21 cellular contexts compared by ENCODE assay signal in the genomic region with DNA sequence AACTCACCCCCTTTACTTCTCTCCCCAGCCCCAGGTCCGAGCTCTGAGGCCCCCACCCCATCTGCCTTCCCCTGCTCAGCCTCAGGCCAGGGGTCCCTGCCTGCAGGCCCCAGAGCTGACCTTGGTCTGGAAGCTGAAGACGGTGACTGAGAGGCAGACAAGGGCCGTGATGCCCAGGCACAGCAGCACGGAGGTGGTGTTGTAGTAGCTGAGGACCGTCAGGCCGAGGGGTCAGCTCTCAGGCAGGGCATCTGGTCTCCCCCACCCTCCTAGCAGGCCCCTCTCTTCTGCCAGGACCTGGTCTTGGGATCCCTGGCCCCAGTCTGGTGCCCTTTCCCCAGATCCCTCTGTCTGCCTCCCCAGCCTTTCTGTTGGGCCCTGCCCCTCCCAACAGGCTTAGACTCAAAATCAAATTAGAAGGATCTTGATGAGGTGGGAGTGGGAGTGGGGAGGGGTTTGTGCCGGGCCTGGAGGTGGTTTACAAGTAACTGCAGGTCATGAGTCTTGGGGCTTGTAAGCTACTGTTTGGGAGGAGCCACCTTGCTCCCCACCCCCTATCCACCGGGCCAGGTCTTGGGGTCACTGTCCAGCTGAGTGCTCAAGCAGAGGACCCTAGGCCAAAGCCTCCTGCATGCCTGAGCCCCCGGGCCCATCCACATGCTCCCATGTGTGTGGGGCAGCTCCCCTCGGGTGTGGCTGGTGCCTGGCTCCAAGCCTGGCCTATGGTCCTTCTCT. TPM values are rescaled to one million over a fixed set of nuclear protein-coding genes. Genes with fewer than 3 reads are reported as not detected.
A peak's percentile ranks its signal among the peaks of the same experiment; 100 is the strongest.
DNase-seq lines count a peak whose midpoint lies in the region; TF ChIP-seq lines count a peak whose summit lies in the region.
"Had no signal": no experiment of that assay in that cellular context is flagged by ENCODE, and none has a peak within 500 bp of the region (broad histone marks: within the 10 kb centered on the region; RNA-seq: fewer than 3 reads in every experiment).

No MANE protein-coding gene starts in this region.

- H3K9ac ChIP-seq in mammary epithelial cell (ENCODE audit: insufficient read depth, low read length) (no peak overlapping the region), mucosa of stomach (ENCODE audit: low read length) (peak overlapping the region; percentile 22)
- H3K9ac ChIP-seq: KMS-11 had no signal

- H3K79me2 ChIP-seq in mammary epithelial cell (ENCODE audit: insufficient read depth, low read length): no peaks in the 10 kb centered on the region

- no TSS peak for BruUV-seq in mammary epithelial cell (replicated peaks; lab: Mats Ljungman, UMichigan)

- H3K4me1 ChIP-seq in breast epithelium: peaks cover 0 to 16% of the 10 kb centered on the region in 2 donors
- H3K4me1 ChIP-seq in mammary epithelial cell (ENCODE audit: insufficient read depth, low read length): no peaks in the 10 kb centered on the region
- peaks cover 62% of the 10 kb centered on the region for H3K4me1 ChIP-seq in mucosa of stomach (ENCODE audit: control insufficient read depth, insufficient read depth, low read length)
- H3K4me1 ChIP-seq: SJCRH30 had no signal

- H3K9me3 ChIP-seq in breast epithelium: no peaks in the 10 kb centered on the region
- H3K9me3 ChIP-seq in mammary epithelial cell (replicated peaks; ENCODE audit: insufficient read depth, low read length): no peaks in the 10 kb centered on the region
- H3K9me3 ChIP-seq in mucosa of stomach (ENCODE audit: control insufficient read depth, low read length): no peaks in the 10 kb centered on the region
- H3K9me3 ChIP-seq: SJCRH30 had no signal

- CTCF ChIA-PET in mammary epithelial cell (lab: Charles Lee; ENCODE audit: low non-redundant PET): no interaction called here

- H3K4me2 ChIP-seq in mammary epithelial cell (ENCODE audit: insufficient read depth, low read depth, low read length): no peak overlapping the region
- H3K4me2 ChIP-seq: KMS-11 had no signal

- no peak for TF ChIP-seq POLR2A in breast epithelium (IDR thresholded peaks at IDR 0.05)

- DNase-seq in breast epithelium (ENCODE audit: low spot score in 2 of 2) (no peak), mammary epithelial cell (no peak), SK-N-DZ (ENCODE audit: low spot score) (peak; percentile 81), GM13976 (ENCODE audit: low spot score) (no peak), LoVo (ENCODE audit: low spot score) (no peak), NCI-H1105 treated with DMSO at 0.1 percent for 48 hours (lab: John Stamatoyannopoulos, UW) (no peak)
- DNase-seq: 8988T; ACHN; DMS79 treated with DMSO at 0.1 percent for 48 hours; GF-D8; H7; NCI-H1436; NCI-H187; NCI-H2171 treated with DMSO at 0.1 percent for 48 hours; NK-92 treated with Interleukin-12 subunit alpha and Interleukin-12 subunit beta, amount 100 ng/mL, for 24 hours; SJCRH30 had no signal

- in situ Hi-C loops in mammary epithelial cell (cut with MboI; ENCODE audit: low sequenced_read_pairs in 2 of 2) (no loop called here), GM13976 (cut with MboI; ENCODE audit: low sequenced_read_pairs, unreplicated experiment) (no loop called here)

- H4K20me1 ChIP-seq in mammary epithelial cell (ENCODE audit: insufficient read depth, low read length): no peaks in the 10 kb centered on the region

- H2AFZ ChIP-seq in mammary epithelial cell (ENCODE audit: low read depth, low read length): no peak overlapping the region

- dilution Hi-C loops in mammary epithelial cell (cut with HindIII; ENCODE audit: low sequenced_read_pairs): loop anchor here (5.0 kb wide), 2 partner anchors 78 to 82 kb away; no protein-coding TSS in a partner anchor

- no peaks in the 10 kb centered on the region for H3K36me3 ChIP-seq in breast epithelium
- no peaks in the 10 kb centered on the region for H3K36me3 ChIP-seq in mammary epithelial cell (ENCODE audit: insufficient read depth, low read length)
- no peaks in the 10 kb centered on the region for H3K36me3 ChIP-seq in mucosa of stomach (ENCODE audit: control insufficient read depth, insufficient read depth, low read length)
- H3K36me3 ChIP-seq: SJCRH30 had no signal

- TF ChIP-seq CTCF in breast epithelium (IDR thresholded peaks at IDR 0.05) (no peak), mammary epithelial cell (conservative IDR thresholded peaks at IDR 0.05 in 1 of 2, IDR thresholded peaks at IDR 0.05 in 1 of 2; ENCODE audit: extremely low read depth in 1 of 2, insufficient read depth in 1 of 2, low read depth in 1 of 2, low read length in 2 of 2) (no peak), GM13976 (IDR thresholded peaks at IDR 0.05; ENCODE audit: borderline replicate concordance, control extremely low read depth, extremely low read depth, insufficient read depth, missing control alignments) (no peak)

- H3K27me3 ChIP-seq in breast epithelium: no peaks in the 10 kb centered on the region
- peaks cover 2% of the 10 kb centered on the region for H3K27me3 ChIP-seq in mammary epithelial cell (ENCODE audit: insufficient read depth, low read length)
- H3K27me3 ChIP-seq in mucosa of stomach (ENCODE audit: control insufficient read depth, insufficient read depth, low read length): peaks cover 6% of the 10 kb centered on the region

- intact Hi-C loops in breast epithelium (cut with DNase I; ENCODE audit: low total_unique reads) (no loop called here), mammary epithelial cell (cut with micrococcal nuclease) (no loop called here)

- H3K27ac ChIP-seq in breast epithelium (peak overlapping the region; percentile 79), mammary epithelial cell (ENCODE audit: insufficient read depth, low read depth, low read length) (no peak overlapping the region)
- H3K27ac ChIP-seq: HL-60, KMS-11, SJCRH30 had no signal

- H3K4me3 ChIP-seq in breast epithelium (no peak overlapping the region), mammary epithelial cell (replicated peaks in 1 of 3; ENCODE audit: insufficient read depth in 1 of 3, low read depth in 2 of 3, low read length in 3 of 3) (no peak overlapping the region), mucosa of stomach (ENCODE audit: low read length) (no peak overlapping the region)
- H3K4me3 ChIP-seq: SJCRH30 had no signal

- 80% methylated on average over 7 of the region's 10 CpGs for WGBS in mammary epithelial cell (ENCODE audit: low coverage, missing lambda C conversion rate)

RNA-seq across cellular contexts. Expression of a gene that starts 14.2 kb away (rescaled TPM):
- total RNA-seq in breast epithelium: 1 to 10 TPM in 2 of 3 donors, under 1 TPM in 1; 0.64 to 1.9 (median 1.3) TPM
- total RNA-seq in mammary epithelial cell: not detected
- not detected for polyA plus RNA-seq in mammary epithelial cell
- not detected for polyA minus RNA-seq in mammary epithelial cell
- 39.4 and 53.6 TPM in 2 replicates for polyA plus RNA-seq in SK-N-DZ (2014; cell fraction: cytosol; rRNA removed)
- 19.5 and 37.3 TPM in 2 replicates for polyA plus RNA-seq in SK-N-DZ (2014; cell fraction: nucleus; rRNA removed)
- total RNA-seq: Calu3, H7 had no signal
- polyA plus RNA-seq: IgD-negative memory B cell had no signal

RNA-seq across cellular contexts. Expression of a gene that starts 46.6 kb away (rescaled TPM):
- total RNA-seq in breast epithelium (1 to 10 TPM; 2.2 to 6.0 (median 3.9) TPM), mammary epithelial cell (1 to 10 TPM; 3.3 to 3.8 TPM)
- polyA plus RNA-seq in mammary epithelial cell: 2.5 TPM
- 3.3 TPM for polyA minus RNA-seq in mammary epithelial cell
- polyA plus RNA-seq in SK-N-DZ (2014; cell fraction: cytosol; rRNA removed): 4.4 and 5.3 TPM in 2 replicates
- 2.6 and 4.6 TPM in 2 replicates for polyA plus RNA-seq in SK-N-DZ (2014; cell fraction: nucleus; rRNA removed)
